Comparison of ENCODE assay signal across 1 cellular context in the genomic region with DNA sequence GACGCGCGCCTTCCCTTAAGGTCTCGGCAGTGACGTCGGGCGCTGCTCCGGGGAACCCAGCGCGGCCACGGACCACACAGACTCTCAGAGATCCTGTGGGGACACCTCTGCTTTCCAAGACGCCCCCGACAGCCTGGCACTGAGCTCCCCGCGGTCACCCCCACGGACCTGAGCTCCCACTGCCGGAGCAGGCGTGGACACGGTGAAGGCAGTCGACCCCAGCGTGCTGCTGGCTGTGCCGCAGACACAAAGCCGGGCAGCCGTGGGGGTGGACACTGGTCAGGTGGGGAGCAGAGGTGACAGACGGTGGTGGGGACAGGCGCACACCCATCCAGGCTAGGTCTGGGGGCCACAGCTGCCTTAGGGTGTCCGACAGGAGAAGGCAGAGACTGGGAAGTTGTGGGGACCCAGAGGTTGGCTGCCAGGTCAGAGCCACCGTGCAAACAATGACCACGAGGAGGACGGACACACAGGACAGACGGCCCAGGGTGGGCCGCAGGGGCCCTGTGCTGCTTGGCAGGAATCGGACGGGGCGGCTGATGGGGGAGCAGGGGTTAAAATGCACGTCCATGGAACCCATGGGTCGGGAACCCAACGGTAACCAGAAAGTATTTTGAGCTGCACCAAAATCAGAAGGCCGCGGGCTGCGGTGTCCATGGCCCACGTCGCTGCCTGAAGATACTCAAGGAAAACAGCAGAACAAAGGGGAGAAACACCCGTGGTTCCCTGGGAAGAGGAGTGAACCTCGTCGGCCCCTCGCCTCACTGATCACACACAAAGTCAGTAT.
TF ChIP-seq lines count a peak whose summit lies in the region.

No MANE protein-coding gene starts in this region.

TF ChIP-seq in GM23338, 12 proteins besides CTCF, POLR2A, EP300 and RAD21:
- no peak for TF ChIP-seq REST (IDR thresholded peaks at IDR 0.05; ENCODE audit: unreplicated experiment)
- TF ChIP-seq ZNF114 (CRISPR knock-in tag; IDR thresholded peaks at IDR 0.05), result no peak
- no peak for TF ChIP-seq EZH2phosphoT487 (IDR thresholded peaks at IDR 0.05; ENCODE audit: unreplicated experiment)
- TF ChIP-seq ETS1 (IDR thresholded peaks at IDR 0.05), result no peak
- TF ChIP-seq ZNF462 (CRISPR knock-in tag; IDR thresholded peaks at IDR 0.05), result no peak
- no peak for TF ChIP-seq JUNB (IDR thresholded peaks at IDR 0.05; ENCODE audit: unreplicated experiment)
- TF ChIP-seq STAT1 (IDR thresholded peaks at IDR 0.05; ENCODE audit: unreplicated experiment), result no peak
- TF ChIP-seq NANOG (IDR thresholded peaks at IDR 0.05; ENCODE audit: borderline replicate concordance), result no peak
- no peak for TF ChIP-seq POLR2AphosphoS5 (IDR thresholded peaks at IDR 0.05; ENCODE audit: low read depth)
- TF ChIP-seq CREB1 (CRISPR knock-in tag; IDR thresholded peaks at IDR 0.05; ENCODE audit: low read depth), result no peak
- TF ChIP-seq ZNF331 (CRISPR knock-in tag; IDR thresholded peaks at IDR 0.05; ENCODE audit: low read depth), result no peak
- TF ChIP-seq EZH2 (IDR thresholded peaks at IDR 0.05; ENCODE audit: low read depth, unreplicated experiment), result no peak
